16 cellular contexts compared by ENCODE assay signal in genomic region chr7:157559596-157560257, GRCh38.
"Had no signal": no experiment of that assay in that cellular context is flagged by ENCODE, and none has a peak within 500 bp of the region (broad histone marks: within the 10 kb centered on the region; RNA-seq: fewer than 3 reads in every experiment).

No MANE protein-coding gene starts in this region.

- H3K27me3 ChIP-seq: gastrocnemius medialis, heart right ventricle, thyroid gland, uterus had no signal

- H3K4me3 ChIP-seq: gastrocnemius medialis, heart right ventricle, thyroid gland, uterus had no signal

- H3K27ac ChIP-seq: gastrocnemius medialis, heart right ventricle, thyroid gland, uterus had no signal

- H3K4me1 Mint-ChIP-seq: activated CD4-positive, alpha-beta T cell treated with anti-CD3 and anti-CD28 coated beads, Interleukin-2, amount 10 ng/mL, durations not matched to agents 7 days and 5 days; endodermal cell; nephron had no signal

- H3K27me3 Mint-ChIP-seq: activated CD4-positive, alpha-beta T cell treated with anti-CD3 and anti-CD28 coated beads, Interleukin-2, amount 10 ng/mL, durations not matched to agents 7 days and 5 days; memory B cell; stimulated activated naive B cell treated with anti-CD40 and anti-IgM and Interleukin-4, amounts not matched to agents 10 μg/mL and 1 μg/mL and 100 μg/mL, for 72 hours had no signal

- H3K9me3 Mint-ChIP-seq: activated T-helper 1 cell treated with anti-CD3 and anti-CD28 coated beads, Interleukin-12 subunit alpha, Interleukin-12 subunit beta, Interleukin-2, Interleukin-4 antibody, amounts not matched to agents 30 ng/mL and 10 ng/mL and 1 ng/mL, durations not matched to agents 14 hours and 24 hours and 36 hours; endodermal cell; memory B cell; nephron; stimulated activated naive B cell treated with anti-CD40 and anti-IgM and Interleukin-4, amounts not matched to agents 10 μg/mL and 1 μg/mL and 100 μg/mL, for 72 hours had no signal

- H3K36me3 Mint-ChIP-seq: memory B cell had no signal

- H3K9me3 ChIP-seq: gastrocnemius medialis, heart right ventricle, thyroid gland, uterus had no signal

- H3K4me3 Mint-ChIP-seq: activated CD4-positive, alpha-beta T cell treated with anti-CD3 and anti-CD28 coated beads, Interleukin-2, amount 10 ng/mL, durations not matched to agents 7 days and 5 days; activated T-helper 1 cell treated with anti-CD3 and anti-CD28 coated beads, Interleukin-12 subunit alpha, Interleukin-12 subunit beta, Interleukin-2, Interleukin-4 antibody, amounts not matched to agents 30 ng/mL and 10 ng/mL and 1 ng/mL, durations not matched to agents 14 hours and 24 hours and 36 hours; endodermal cell; memory B cell; nephron; stimulated activated naive B cell treated with anti-CD40 and anti-IgM and Interleukin-4, amounts not matched to agents 10 μg/mL and 1 μg/mL and 100 μg/mL, for 72 hours had no signal

- ATAC-seq: gastrocnemius medialis; left colon; stimulated activated naive B cell treated with anti-CD40 and anti-IgM and Interleukin-4, amounts not matched to agents 10 μg/mL and 1 μg/mL and 100 μg/mL, for 72 hours had no signal

- H3K4me1 ChIP-seq: gastrocnemius medialis, heart right ventricle, thyroid gland, uterus had no signal

- H3K36me3 ChIP-seq: gastrocnemius medialis, thyroid gland, uterus had no signal

- DNase-seq: activated CD4-positive, alpha-beta T cell treated with anti-CD3 and anti-CD28 coated beads, Interleukin-2, amount 10 ng/mL, durations not matched to agents 7 days and 5 days; activated CD4-positive, CD25-positive, alpha-beta regulatory T cell; activated naive CD4-positive, alpha-beta T cell treated with anti-CD3 and anti-CD28 coated beads, Interleukin-2, amount 50 U/mL, for 16 hours; endodermal cell; gastrocnemius medialis; heart right ventricle; stimulated activated CD4-positive, alpha-beta T cell treated with anti-CD3 and anti-CD28 coated beads, Interleukin-12 subunit alpha, Interleukin-12 subunit beta, amount 100 ng/mL, for 4 hours; stimulated activated CD4-positive, alpha-beta T cell treated with anti-CD3 and anti-CD28 coated beads, Interleukin-2, amount 100 ng/mL, for 24 hours; stimulated activated naive B cell treated with anti-CD40 and anti-IgM and Interleukin-4, amounts not matched to agents 10 μg/mL and 1 μg/mL and 100 μg/mL, for 72 hours; T-helper 2 cell; thyroid gland; uterus had no signal

- H3K27ac Mint-ChIP-seq: activated CD4-positive, alpha-beta T cell treated with anti-CD3 and anti-CD28 coated beads, Interleukin-2, amount 10 ng/mL, durations not matched to agents 7 days and 5 days; activated T-helper 1 cell treated with anti-CD3 and anti-CD28 coated beads, Interleukin-12 subunit alpha, Interleukin-12 subunit beta, Interleukin-2, Interleukin-4 antibody, amounts not matched to agents 30 ng/mL and 10 ng/mL and 1 ng/mL, durations not matched to agents 14 hours and 24 hours and 36 hours; endodermal cell; memory B cell; nephron; stimulated activated naive B cell treated with anti-CD40 and anti-IgM and Interleukin-4, amounts not matched to agents 10 μg/mL and 1 μg/mL and 100 μg/mL, for 72 hours had no signal
